In the genomic region with DNA sequence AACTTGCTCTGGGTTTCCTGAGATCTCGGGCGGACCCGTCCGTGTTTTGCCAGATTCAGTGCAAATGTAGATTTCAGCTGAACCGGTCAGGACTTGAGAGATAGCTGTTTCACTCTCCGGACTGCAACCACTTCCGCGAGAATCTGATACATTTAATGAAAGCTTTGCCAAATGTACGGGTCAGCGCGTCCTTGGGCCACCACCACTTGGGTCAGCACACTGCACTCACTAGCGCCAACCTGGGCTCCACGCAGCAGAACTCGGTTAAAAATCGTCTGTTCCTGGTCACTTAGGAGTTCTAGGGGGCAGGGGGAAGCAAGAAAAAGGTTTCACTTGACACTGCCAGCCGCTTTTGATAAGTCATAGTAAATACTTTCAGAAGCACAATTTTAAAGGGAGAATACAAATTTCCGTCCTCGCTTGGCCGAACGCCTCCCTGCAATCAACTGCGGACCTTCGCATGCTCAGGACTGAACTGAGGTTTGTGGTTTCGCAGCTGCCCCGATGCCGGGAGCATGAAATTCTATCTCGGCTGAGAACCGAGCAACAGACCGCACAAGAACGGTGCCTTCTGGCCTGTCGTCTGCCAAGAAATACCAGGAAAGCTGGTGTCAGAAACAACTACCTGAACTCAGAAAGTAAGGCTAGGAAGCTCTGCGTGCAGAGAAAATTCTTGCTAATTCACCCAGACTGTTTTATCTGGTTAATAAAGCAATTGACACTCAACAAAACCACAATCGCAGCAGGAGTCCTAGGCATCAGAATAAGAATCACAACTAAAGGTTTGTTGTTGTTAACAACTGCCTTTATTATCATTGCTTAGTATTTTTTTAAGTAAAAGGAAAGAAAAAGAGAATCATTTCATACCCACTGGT, we compare ENCODE assay signal across 11 cellular contexts. TPM values are rescaled to one million over a fixed set of nuclear protein-coding genes. Genes with fewer than 3 reads are reported as not detected.
DNase-seq lines count a peak whose midpoint lies in the region; ATAC-seq and TF ChIP-seq lines count a peak whose summit lies in the region.
"Had no signal": no experiment of that assay in that cellular context is flagged by ENCODE, and none has a peak within 500 bp of the region (broad histone marks: within the 10 kb centered on the region; RNA-seq: fewer than 3 reads in every experiment).

No MANE protein-coding gene starts in this region.

- no peak overlapping the region for H2AK5ac ChIP-seq in mesenchymal stem cell (ENCODE audit: low read length, severe bottlenecking)

- H3K4me1 ChIP-seq in right cardiac atrium (ENCODE audit: control insufficient read depth, insufficient read depth, low read length) (no peaks in the 10 kb centered on the region), mesenchymal stem cell (ENCODE audit: control insufficient read depth, insufficient read depth, low read depth, low read length) (peaks cover 16% of the 10 kb centered on the region)

- 3% methylated on average over 32 of the region's 32 CpGs for WGBS in right cardiac atrium
- 2% methylated on average over 30 of the region's 32 CpGs for WGBS in mesenchymal stem cell

- no peak overlapping the region for H4K91ac ChIP-seq in mesenchymal stem cell (ENCODE audit: low read length)

- H3K23ac ChIP-seq in mesenchymal stem cell (ENCODE audit: low read length in 2 of 2): peak overlapping the region in 1 of 2 experiments; percentile 74

- no peak overlapping the region for H3K9ac ChIP-seq in mesenchymal stem cell (ENCODE audit: low read length)

- H3K27me3 ChIP-seq in right cardiac atrium (ENCODE audit: control insufficient read depth, insufficient read depth) (peaks cover 6% of the 10 kb centered on the region), mesenchymal stem cell (ENCODE audit: control insufficient read depth in 1 of 2, insufficient read depth in 1 of 2, low read length in 2 of 2) (peaks cover 63 to 72% of the 10 kb centered on the region in 2 experiments)

- no peak for ATAC-seq in right cardiac atrium
- no peak for ATAC-seq in left ventricle myocardium superior
- ATAC-seq in HG02981 (IDR thresholded peaks at IDR 0.05; ENCODE audit: unreplicated experiment): no peak
- ATAC-seq: left cardiac atrium had no signal

- intact Hi-C loops in right cardiac atrium (cut with DNase I) (no loop called here), left ventricle myocardium superior (cut with micrococcal nuclease) (no loop called here)

- H3K4me2 ChIP-seq in mesenchymal stem cell (ENCODE audit: low read length, poor library complexity, severe bottlenecking): peak overlapping the region; percentile 64

- peak overlapping the region; percentile 36 for H2AFZ ChIP-seq in mesenchymal stem cell (ENCODE audit: low read depth, low read length)

- H3K9me3 ChIP-seq in right cardiac atrium (ENCODE audit: control insufficient read depth, low read length): no peaks in the 10 kb centered on the region
- H3K9me3 ChIP-seq in mesenchymal stem cell (ENCODE audit: control insufficient read depth, low read length): no peaks in the 10 kb centered on the region

- no peaks in the 10 kb centered on the region for H3K79me1 ChIP-seq in mesenchymal stem cell (replicated peaks; ENCODE audit: low read length, poor library complexity, severe bottlenecking)

- H2BK120ac ChIP-seq in mesenchymal stem cell (ENCODE audit: low read depth, low read length): no peak overlapping the region

- DNase-seq in right cardiac atrium (no peak), left ventricle myocardium superior (no peak), astrocyte of the spinal cord (ENCODE audit: low read depth, low spot score) (peak; percentile 19), mesenchymal stem cell (peak; percentile 73), NCI-H82 (lab: John Stamatoyannopoulos, UW) (no peak), HuH-7 (ENCODE audit: low spot score) (no peak), NCI-H1694 treated with DMSO at 0.1 percent for 48 hours (lab: John Stamatoyannopoulos, UW) (no peak)
- DNase-seq: aorta, left cardiac atrium had no signal

- peak overlapping the region in 1 of 2 experiments; percentile 17 for H2BK12ac ChIP-seq in mesenchymal stem cell (ENCODE audit: low read length in 2 of 2)

- H2BK15ac ChIP-seq in mesenchymal stem cell (ENCODE audit: low read depth, poor library complexity, severe bottlenecking): no peak overlapping the region

- in situ Hi-C loops in astrocyte of the spinal cord (cut with HindIII; ENCODE audit: low sequenced_read_pairs): no loop called here

- H3K4ac ChIP-seq in mesenchymal stem cell (ENCODE audit: low read depth in 1 of 2, low read length in 2 of 2): peak overlapping the region in 1 of 2 experiments; percentile 59

- H3K27ac ChIP-seq in right cardiac atrium (ENCODE audit: low read length): no peak overlapping the region
- no peak overlapping the region for H3K27ac ChIP-seq in mesenchymal stem cell (ENCODE audit: low read length, poor library complexity, severe bottlenecking)

- H3K18ac ChIP-seq in mesenchymal stem cell (ENCODE audit: low read depth in 1 of 2, low read length in 2 of 2): peak overlapping the region in 1 of 2 experiments; percentile 71

- peak overlapping the region; percentile 38 for H3K4me3 ChIP-seq in right cardiac atrium (ENCODE audit: low read length)
- H3K4me3 ChIP-seq in astrocyte of the spinal cord (ENCODE audit: low read depth, low read length): no peak overlapping the region
- peak overlapping the region; percentile 39 to 62 for H3K4me3 ChIP-seq in mesenchymal stem cell (ENCODE audit: insufficient read depth in 1 of 2, low read depth in 1 of 2, low read length in 2 of 2)

- H3K36me3 ChIP-seq in mesenchymal stem cell (ENCODE audit: control insufficient read depth in 1 of 2, insufficient read depth in 2 of 2, low read depth in 1 of 2, low read length in 2 of 2): no peaks in the 10 kb centered on the region

- no peak for TF ChIP-seq CTCF in astrocyte of the spinal cord (IDR thresholded peaks at IDR 0.05; ENCODE audit: low read depth, low read length)

- H4K8ac ChIP-seq in mesenchymal stem cell (ENCODE audit: low read length): no peak overlapping the region

- no peak overlapping the region for H3K14ac ChIP-seq in mesenchymal stem cell (ENCODE audit: low read length in 2 of 2)

- no peak overlapping the region for H2BK5ac ChIP-seq in mesenchymal stem cell (ENCODE audit: low read depth, low read length, poor library complexity, severe bottlenecking)

RNA-seq across cellular contexts. Expression of gene ISL1, which starts 4.2 kb away (rescaled TPM):
- total RNA-seq in right cardiac atrium (not detected), left ventricle myocardium superior (not detected)
- not detected for polyA plus RNA-seq in right cardiac atrium
- 5.6 TPM for polyA plus RNA-seq in mesenchymal stem cell (2013, experiment 1 of 2)
- polyA plus RNA-seq in mesenchymal stem cell (2013, experiment 2 of 2): 5.6 TPM
- total RNA-seq: left cardiac atrium had no signal
- polyA plus RNA-seq: AG04450, aorta had no signal

Comparison
In these comparisons a context has a peak if more than half of its experiments do, and no peak if none do; other contexts are left out.
1. DNase-seq: peak in astrocyte of the spinal cord (single experiment) and mesenchymal stem cell (single experiment); none in right cardiac atrium (0 of 3), left ventricle myocardium superior (single experiment), NCI-H82 (single experiment), HuH-7 (single experiment) and NCI-H1694 treated with DMSO at 0.1 percent for 48 hours (single experiment).